11 cellular contexts compared by ENCODE assay signal in genomic region chr7:223861-224260, GRCh38. TPM values are rescaled to one million over a fixed set of nuclear protein-coding genes. Genes with fewer than 3 reads are reported as not detected.
"Had no signal": no experiment of that assay in that cellular context is flagged by ENCODE, and none has a peak within 500 bp of the region (broad histone marks: within the 10 kb centered on the region; RNA-seq: fewer than 3 reads in every experiment).

No MANE protein-coding gene starts in this region.

- H3K4me3 ChIP-seq: GM23248, HAP-1 had no signal

- H3K4me2 ChIP-seq: KMS-11 had no signal

- DNase-seq: GM23248, GOT3, H7, HFFc6, KBM-7 had no signal

- H3K27ac ChIP-seq: GM23248, HL-60, KMS-11 had no signal

- H2AFZ ChIP-seq: GM23248 had no signal

- H3K4me1 ChIP-seq: HAP-1 had no signal

- ATAC-seq: HCT116, HepG2 had no signal

- H3K36me3 ChIP-seq: HAP-1 had no signal

- H3K9ac ChIP-seq: GM23248, KMS-11 had no signal

- H3K9me3 ChIP-seq: HAP-1 had no signal

RNA-seq across cellular contexts. Expression of gene FAM20C, which starts 31.5 kb away (rescaled TPM):
- polyA plus RNA-seq: IgD-negative memory B cell had no signal
